Comparison of ENCODE assay signal across 1 cellular context in the genomic region with DNA sequence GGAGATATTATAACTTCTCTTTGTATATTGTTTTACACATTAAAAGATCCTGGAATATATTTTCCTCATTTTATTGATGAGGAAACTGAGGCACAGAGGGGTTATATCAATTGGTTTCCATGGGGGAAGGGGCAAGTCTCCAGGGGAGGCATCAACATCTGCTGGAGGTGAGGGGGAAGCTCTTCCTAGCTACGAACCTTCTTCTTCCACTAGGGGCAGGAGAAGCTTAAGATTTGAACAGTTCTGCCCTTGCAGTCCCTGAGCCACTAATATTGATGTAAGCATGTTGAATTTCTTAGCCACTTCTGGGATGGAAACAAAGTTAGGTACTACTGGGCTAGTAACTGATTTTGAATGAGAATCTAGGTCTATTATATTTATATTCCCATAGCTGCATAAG.
TF ChIP-seq lines count a peak whose summit lies in the region.

No MANE protein-coding gene starts in this region.

TF ChIP-seq in GM23338, 12 proteins besides CTCF, POLR2A, EP300 and RAD21 (continued from another document):
- TF ChIP-seq, protein P1, sequence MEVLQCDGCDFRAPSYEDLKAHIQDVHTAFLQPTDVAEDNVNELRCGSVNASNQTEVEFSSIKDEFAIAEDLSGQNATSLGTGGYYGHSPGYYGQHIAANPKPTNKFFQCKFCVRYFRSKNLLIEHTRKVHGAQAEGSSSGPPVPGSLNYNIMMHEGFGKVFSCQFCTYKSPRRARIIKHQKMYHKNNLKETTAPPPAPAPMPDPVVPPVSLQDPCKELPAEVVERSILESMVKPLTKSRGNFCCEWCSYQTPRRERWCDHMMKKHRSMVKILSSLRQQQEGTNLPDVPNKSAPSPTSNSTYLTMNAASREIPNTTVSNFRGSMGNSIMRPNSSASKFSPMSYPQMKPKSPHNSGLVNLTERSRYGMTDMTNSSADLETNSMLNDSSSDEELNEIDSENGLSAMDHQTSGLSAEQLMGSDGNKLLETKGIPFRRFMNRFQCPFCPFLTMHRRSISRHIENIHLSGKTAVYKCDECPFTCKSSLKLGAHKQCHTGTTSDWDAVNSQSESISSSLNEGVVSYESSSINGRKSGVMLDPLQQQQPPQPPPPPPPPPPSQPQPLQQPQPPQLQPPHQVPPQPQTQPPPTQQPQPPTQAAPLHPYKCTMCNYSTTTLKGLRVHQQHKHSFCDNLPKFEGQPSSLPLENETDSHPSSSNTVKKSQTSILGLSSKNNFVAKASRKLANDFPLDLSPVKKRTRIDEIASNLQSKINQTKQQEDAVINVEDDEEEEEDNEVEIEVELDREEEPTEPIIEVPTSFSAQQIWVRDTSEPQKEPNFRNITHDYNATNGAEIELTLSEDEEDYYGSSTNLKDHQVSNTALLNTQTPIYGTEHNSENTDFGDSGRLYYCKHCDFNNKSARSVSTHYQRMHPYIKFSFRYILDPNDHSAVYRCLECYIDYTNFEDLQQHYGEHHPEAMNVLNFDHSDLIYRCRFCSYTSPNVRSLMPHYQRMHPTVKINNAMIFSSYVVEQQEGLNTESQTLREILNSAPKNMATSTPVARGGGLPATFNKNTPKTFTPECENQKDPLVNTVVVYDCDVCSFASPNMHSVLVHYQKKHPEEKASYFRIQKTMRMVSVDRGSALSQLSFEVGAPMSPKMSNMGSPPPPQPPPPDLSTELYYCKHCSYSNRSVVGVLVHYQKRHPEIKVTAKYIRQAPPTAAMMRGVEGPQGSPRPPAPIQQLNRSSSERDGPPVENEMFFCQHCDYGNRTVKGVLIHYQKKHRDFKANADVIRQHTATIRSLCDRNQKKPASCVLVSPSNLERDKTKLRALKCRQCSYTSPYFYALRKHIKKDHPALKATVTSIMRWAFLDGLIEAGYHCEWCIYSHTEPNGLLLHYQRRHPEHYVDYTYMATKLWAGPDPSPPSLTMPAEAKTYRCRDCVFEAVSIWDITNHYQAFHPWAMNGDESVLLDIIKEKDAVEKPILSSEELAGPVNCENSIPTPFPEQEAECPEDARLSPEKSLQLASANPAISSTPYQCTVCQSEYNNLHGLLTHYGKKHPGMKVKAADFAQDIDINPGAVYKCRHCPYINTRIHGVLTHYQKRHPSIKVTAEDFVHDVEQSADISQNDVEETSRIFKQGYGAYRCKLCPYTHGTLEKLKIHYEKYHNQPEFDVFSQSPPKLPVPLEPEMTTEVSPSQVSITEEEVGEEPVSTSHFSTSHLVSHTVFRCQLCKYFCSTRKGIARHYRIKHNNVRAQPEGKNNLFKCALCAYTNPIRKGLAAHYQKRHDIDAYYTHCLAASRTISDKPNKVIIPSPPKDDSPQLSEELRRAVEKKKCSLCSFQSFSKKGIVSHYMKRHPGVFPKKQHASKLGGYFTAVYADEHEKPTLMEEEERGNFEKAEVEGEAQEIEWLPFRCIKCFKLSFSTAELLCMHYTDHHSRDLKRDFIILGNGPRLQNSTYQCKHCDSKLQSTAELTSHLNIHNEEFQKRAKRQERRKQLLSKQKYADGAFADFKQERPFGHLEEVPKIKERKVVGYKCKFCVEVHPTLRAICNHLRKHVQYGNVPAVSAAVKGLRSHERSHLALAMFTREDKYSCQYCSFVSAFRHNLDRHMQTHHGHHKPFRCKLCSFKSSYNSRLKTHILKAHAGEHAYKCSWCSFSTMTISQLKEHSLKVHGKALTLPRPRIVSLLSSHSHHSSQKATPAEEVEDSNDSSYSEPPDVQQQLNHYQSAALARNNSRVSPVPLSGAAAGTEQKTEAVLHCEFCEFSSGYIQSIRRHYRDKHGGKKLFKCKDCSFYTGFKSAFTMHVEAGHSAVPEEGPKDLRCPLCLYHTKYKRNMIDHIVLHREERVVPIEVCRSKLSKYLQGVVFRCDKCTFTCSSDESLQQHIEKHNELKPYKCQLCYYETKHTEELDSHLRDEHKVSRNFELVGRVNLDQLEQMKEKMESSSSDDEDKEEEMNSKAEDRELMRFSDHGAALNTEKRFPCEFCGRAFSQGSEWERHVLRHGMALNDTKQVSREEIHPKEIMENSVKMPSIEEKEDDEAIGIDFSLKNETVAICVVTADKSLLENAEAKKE (CRISPR knock-in tag; IDR thresholded peaks at IDR 0.05) = no peak
- TF ChIP-seq ZNF331 (CRISPR knock-in tag; IDR thresholded peaks at IDR 0.05; ENCODE audit: low read depth) = no peak
- no peak for TF ChIP-seq EZH2 (IDR thresholded peaks at IDR 0.05; ENCODE audit: low read depth, unreplicated experiment)
- TF ChIP-seq, protein P2, sequence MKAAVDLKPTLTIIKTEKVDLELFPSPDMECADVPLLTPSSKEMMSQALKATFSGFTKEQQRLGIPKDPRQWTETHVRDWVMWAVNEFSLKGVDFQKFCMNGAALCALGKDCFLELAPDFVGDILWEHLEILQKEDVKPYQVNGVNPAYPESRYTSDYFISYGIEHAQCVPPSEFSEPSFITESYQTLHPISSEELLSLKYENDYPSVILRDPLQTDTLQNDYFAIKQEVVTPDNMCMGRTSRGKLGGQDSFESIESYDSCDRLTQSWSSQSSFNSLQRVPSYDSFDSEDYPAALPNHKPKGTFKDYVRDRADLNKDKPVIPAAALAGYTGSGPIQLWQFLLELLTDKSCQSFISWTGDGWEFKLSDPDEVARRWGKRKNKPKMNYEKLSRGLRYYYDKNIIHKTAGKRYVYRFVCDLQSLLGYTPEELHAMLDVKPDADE (IDR thresholded peaks at IDR 0.05) = no peak
- TF ChIP-seq JUNB (IDR thresholded peaks at IDR 0.05; ENCODE audit: unreplicated experiment) = no peak
TF ChIP-seq in GM23338: peak in this region for 0.
